Comparison of ENCODE assay signal across 8 cellular contexts in genomic region chr2:169584005-169584877, GRCh38. TPM values are rescaled to one million over a fixed set of nuclear protein-coding genes. Genes with fewer than 3 reads are reported as not detected.
DNase-seq lines count a peak whose midpoint lies in the region; ATAC-seq and TF ChIP-seq lines count a peak whose summit lies in the region.

Gene PPIG, plus strand, starts transcription at chr2:169584351. Its CDS starts 19,691 bp downstream, at chr2:169604042.

- H3K4me2 ChIP-seq in SU-DHL-6 (ENCODE audit: low read depth, low read length, poor library complexity, severe bottlenecking) = peak within 1 kb of the TSS; percentile 64
- peak within 1 kb of the TSS; percentile 68 for H3K4me2 ChIP-seq in parathyroid adenoma (ENCODE audit: low read length)

- H3K9me3 ChIP-seq in SU-DHL-6 (ENCODE audit: insufficient read depth, low read length) = no peaks in the 10 kb centered on the region
- no peaks in the 10 kb centered on the region for H3K9me3 ChIP-seq in cardiac muscle cell (ENCODE audit: low read depth)
- H3K9me3 ChIP-seq in parathyroid adenoma (ENCODE audit: control insufficient read depth, low read length) = no peaks in the 10 kb centered on the region
- H3K9me3 ChIP-seq in tibial nerve = no peaks in the 10 kb centered on the region

- H3K4me3 ChIP-seq in GM08714 (ENCODE audit: low read length) = peak within 1 kb of the TSS; percentile 98
- H3K4me3 ChIP-seq in SU-DHL-6 (ENCODE audit: insufficient read depth, low read length, poor library complexity, severe bottlenecking) = peak within 1 kb of the TSS; percentile 65
- H3K4me3 ChIP-seq in cardiac muscle cell = peak within 1 kb of the TSS; percentile 71
- H3K4me3 ChIP-seq in parathyroid adenoma (ENCODE audit: low read depth, low read length) = peak within 1 kb of the TSS; percentile 68
- peak within 1 kb of the TSS; percentile 77 to 94 (median 84) for H3K4me3 ChIP-seq in tibial nerve

- TF ChIP-seq POLR2A in tibial nerve (IDR thresholded peaks at IDR 0.05) = peak; percentile 12 to 67

- H3K36me3 ChIP-seq in SU-DHL-6 (ENCODE audit: low read length) (no peaks in the 10 kb centered on the region), cardiac muscle cell (no peaks in the 10 kb centered on the region), parathyroid adenoma (ENCODE audit: control insufficient read depth, insufficient read depth, low read length) (no peaks in the 10 kb centered on the region), tibial nerve (no peaks in the 10 kb centered on the region)

- peak within 1 kb of the TSS; percentile 87 for H2AFZ ChIP-seq in SU-DHL-6 (ENCODE audit: low read depth, low read length, severe bottlenecking)
- peak within 1 kb of the TSS; percentile 96 for H2AFZ ChIP-seq in parathyroid adenoma

- H3K4me1 ChIP-seq in cardiac muscle cell (ENCODE audit: low read depth) = peaks cover 14% of the 10 kb centered on the region
- H3K4me1 ChIP-seq in parathyroid adenoma = peaks cover 6% of the 10 kb centered on the region
- H3K4me1 ChIP-seq in tibial nerve = peaks cover 0 to 35% (median 13%) of the 10 kb centered on the region in 4 donors

- H3K27ac ChIP-seq in SU-DHL-6 (ENCODE audit: low read depth, low read length) = peak within 1 kb of the TSS; percentile 91
- peak within 1 kb of the TSS; percentile 97 for H3K27ac ChIP-seq in cardiac muscle cell
- peak within 1 kb of the TSS; percentile 95 for H3K27ac ChIP-seq in parathyroid adenoma
- H3K27ac ChIP-seq in tibial nerve = peak within 1 kb of the TSS; percentile 95 to 98 (median 96)

- TF ChIP-seq CTCF in SU-DHL-6 (IDR thresholded peaks at IDR 0.05; ENCODE audit: insufficient read depth, low read length, poor library complexity, severe bottlenecking) = no peak
- TF ChIP-seq CTCF in cardiac muscle cell (IDR thresholded peaks at IDR 0.05; ENCODE audit: low read depth, low read length) = no peak
- TF ChIP-seq CTCF in parathyroid adenoma (IDR thresholded peaks at IDR 0.05) = no peak
- TF ChIP-seq CTCF in tibial nerve (IDR thresholded peaks at IDR 0.05) = peak in 1 of 5 experiments; percentile 20

- peaks cover 21% of the 10 kb centered on the region; the same call in 1 of the 2 replicates for H4K20me1 ChIP-seq in SU-DHL-6 (ENCODE audit: low read depth, low read length)

- H3K9ac ChIP-seq in SU-DHL-6 (ENCODE audit: low read length) (peak within 1 kb of the TSS; percentile 74), parathyroid adenoma (peak within 1 kb of the TSS; percentile 84)

- peak; percentile 63 to 93 for TF ChIP-seq EP300 in tibial nerve (IDR thresholded peaks at IDR 0.05)

- DNase-seq in NCI-H1092 (lab: John Stamatoyannopoulos, UW) = peak; percentile 85
- peak; percentile 72 for DNase-seq in activated naive CD8-positive, alpha-beta T cell treated with anti-CD3 and anti-CD28 coated beads, Interleukin-2, amount 50 U/mL, for 16 hours (ENCODE audit: low read depth, low spot score)
- DNase-seq in cardiac muscle cell (ENCODE audit: low read depth in 1 of 2, low spot score in 1 of 2) = peak; percentile 93 to 95
- DNase-seq in tibial nerve (ENCODE audit: low spot score in 2 of 2) = peak; percentile 74 to 86

- 8 to 9% methylated on average over 28 to 35 of the region's 49 CpGs for WGBS in tibial nerve, 2 donors

- peak; percentile 88 for ATAC-seq in HG02588 (IDR thresholded peaks at IDR 0.05; ENCODE audit: unreplicated experiment)

- no peaks in the 10 kb centered on the region for H3K9me2 ChIP-seq in SU-DHL-6 (replicated peaks; ENCODE audit: insufficient read depth, low read length)

- H3F3A ChIP-seq in SU-DHL-6 (ENCODE audit: insufficient read depth) = no peaks in the 10 kb centered on the region

- H3K79me2 ChIP-seq in SU-DHL-6 (ENCODE audit: insufficient read depth, low read length) (peaks cover 46% of the 10 kb centered on the region), parathyroid adenoma (peaks cover 42% of the 10 kb centered on the region)

- no peaks in the 10 kb centered on the region for H3K27me3 ChIP-seq in SU-DHL-6 (ENCODE audit: low read length)
- H3K27me3 ChIP-seq in cardiac muscle cell = peaks cover 5% of the 10 kb centered on the region
- no peaks in the 10 kb centered on the region for H3K27me3 ChIP-seq in parathyroid adenoma (ENCODE audit: control insufficient read depth, insufficient read depth, low read length)
- H3K27me3 ChIP-seq in tibial nerve = no peaks in the 10 kb centered on the region

RNA-seq across cellular contexts. Expression of gene PPIG, which starts in this region (rescaled TPM):
- 17.5 and 24.7 TPM in 2 replicates for total RNA-seq in cardiac muscle cell
- polyA plus RNA-seq in cardiac muscle cell = 70.0 and 87.5 TPM in 2 replicates
- 10 to 100 TPM; 26.1 to 53.8 (median 37.1) TPM for total RNA-seq in tibial nerve

Comparison
In these comparisons a context has a peak if more than half of its experiments do, and no peak if none do; other contexts are left out.
1. Peak in every context shown above with its lines: DNase-seq, ATAC-seq, H3K4me3 ChIP-seq and H3K27ac ChIP-seq.